Comparison of ENCODE assay signal across 13 cellular contexts in genomic region chr9:133703571-133704399, GRCh38. TPM values are rescaled to one million over a fixed set of nuclear protein-coding genes. Genes with fewer than 3 reads are reported as not detected.
DNase-seq lines count a peak whose midpoint lies in the region; ATAC-seq and TF ChIP-seq lines count a peak whose summit lies in the region.
"Had no signal": no experiment of that assay in that cellular context is flagged by ENCODE, and none has a peak within 500 bp of the region (broad histone marks: within the 10 kb centered on the region; RNA-seq: fewer than 3 reads in every experiment).

No MANE protein-coding gene starts in this region.

- ATAC-seq in right cardiac atrium: no peak

- no peak overlapping the region for H3K27ac Mint-ChIP-seq in osteocyte (ENCODE audit: unreplicated experiment)

- H3K27ac ChIP-seq in right cardiac atrium (ENCODE audit: low read length): no peak overlapping the region

- H3K4me3 ChIP-seq in right cardiac atrium (ENCODE audit: low read length): no peak overlapping the region

- intact Hi-C loops in right cardiac atrium (cut with DNase I): no loop called here

- DNase-seq in DMS53 (lab: John Stamatoyannopoulos, UW) (peak; percentile 32), DMS53 treated with DMSO at 0.1 percent for 48 hours (lab: John Stamatoyannopoulos, UW; ENCODE audit: unreplicated experiment) (no peak), COR-L47 (lab: John Stamatoyannopoulos, UW) (peak; percentile 74), NCI-H748 treated with DMSO at 0.1 percent for 48 hours (lab: John Stamatoyannopoulos, UW) (peak; percentile 28), right cardiac atrium (peak in 2 of 3 donors; percentile 40 to 51), COLO829 (ENCODE audit: low spot score) (no peak), NCI-H526 treated with DMSO at 0.1 percent for 48 hours (lab: John Stamatoyannopoulos, UW) (no peak), osteocyte (ENCODE audit: extremely low spot score, unreplicated experiment) (no peak)
- DNase-seq: activated effector memory CD4-positive, alpha-beta T cell treated with Interleukin-2 at 50 U/mL for 16 hours; esophagus squamous epithelium; GOT3; NCI-H1048; transverse colon had no signal

- peaks cover 17% of the 10 kb centered on the region for H3K27me3 Mint-ChIP-seq in osteocyte (ENCODE audit: unreplicated experiment)

- H3K4me1 Mint-ChIP-seq in osteocyte (ENCODE audit: unreplicated experiment): no peaks in the 10 kb centered on the region

- WGBS in right cardiac atrium: 81% methylated on average over 21 of the region's 21 CpGs

- no peaks in the 10 kb centered on the region for H3K36me3 Mint-ChIP-seq in osteocyte (ENCODE audit: unreplicated experiment)

- TF ChIP-seq CTCF in osteocyte (IDR thresholded peaks at IDR 0.05): no peak

- no peaks in the 10 kb centered on the region for H3K27me3 ChIP-seq in right cardiac atrium (ENCODE audit: control insufficient read depth, insufficient read depth)

- no peaks in the 10 kb centered on the region for H3K4me1 ChIP-seq in right cardiac atrium (ENCODE audit: control insufficient read depth, insufficient read depth, low read length)

- no peak overlapping the region for H3K4me3 Mint-ChIP-seq in osteocyte (ENCODE audit: unreplicated experiment)

- H3K9me3 Mint-ChIP-seq in osteocyte (ENCODE audit: unreplicated experiment): no peaks in the 10 kb centered on the region

- no peaks in the 10 kb centered on the region for H3K9me3 ChIP-seq in right cardiac atrium (ENCODE audit: control insufficient read depth, low read length)
- H3K9me3 ChIP-seq: esophagus squamous epithelium, transverse colon had no signal

RNA-seq across cellular contexts. Expression of gene SARDH, which starts 34.4 kb away (rescaled TPM):
- 1 to 10 TPM; 2.5 to 3.2 (median 2.8) TPM for total RNA-seq in right cardiac atrium
- 1.7 TPM for polyA plus RNA-seq in right cardiac atrium
- 0.21 and 0.56 TPM in 2 replicates for total RNA-seq in osteocyte

Comparison
In these comparisons a context has a peak if more than half of its experiments do, and no peak if none do; other contexts are left out.
1. DNase-seq: peak in DMS53 (single experiment), COR-L47 (single experiment), NCI-H748 treated with DMSO at 0.1 percent for 48 hours (single experiment) and right cardiac atrium (2 of 3); none in DMS53 treated with DMSO at 0.1 percent for 48 hours (single experiment), COLO829 (single experiment), NCI-H526 treated with DMSO at 0.1 percent for 48 hours (single experiment) and osteocyte (single experiment).